ENCODE assay signal across 1 cellular context in genomic region chr9:92961627-92962302, GRCh38.
TF ChIP-seq lines count a peak whose summit lies in the region.

No MANE protein-coding gene starts in this region.

TF ChIP-seq in HEK293, 187 proteins besides CTCF, POLR2A, EP300 and RAD21 (continued from another document):
- TF ChIP-seq ZNF398 (tag by site-specific recombination; IDR thresholded peaks at IDR 0.05), result no peak
- TF ChIP-seq ZNF629 (tag by site-specific recombination; IDR thresholded peaks at IDR 0.05), result no peak
- TF ChIP-seq ZNF18 (tag by site-specific recombination; IDR thresholded peaks at IDR 0.05), result no peak
